In the genomic region with DNA sequence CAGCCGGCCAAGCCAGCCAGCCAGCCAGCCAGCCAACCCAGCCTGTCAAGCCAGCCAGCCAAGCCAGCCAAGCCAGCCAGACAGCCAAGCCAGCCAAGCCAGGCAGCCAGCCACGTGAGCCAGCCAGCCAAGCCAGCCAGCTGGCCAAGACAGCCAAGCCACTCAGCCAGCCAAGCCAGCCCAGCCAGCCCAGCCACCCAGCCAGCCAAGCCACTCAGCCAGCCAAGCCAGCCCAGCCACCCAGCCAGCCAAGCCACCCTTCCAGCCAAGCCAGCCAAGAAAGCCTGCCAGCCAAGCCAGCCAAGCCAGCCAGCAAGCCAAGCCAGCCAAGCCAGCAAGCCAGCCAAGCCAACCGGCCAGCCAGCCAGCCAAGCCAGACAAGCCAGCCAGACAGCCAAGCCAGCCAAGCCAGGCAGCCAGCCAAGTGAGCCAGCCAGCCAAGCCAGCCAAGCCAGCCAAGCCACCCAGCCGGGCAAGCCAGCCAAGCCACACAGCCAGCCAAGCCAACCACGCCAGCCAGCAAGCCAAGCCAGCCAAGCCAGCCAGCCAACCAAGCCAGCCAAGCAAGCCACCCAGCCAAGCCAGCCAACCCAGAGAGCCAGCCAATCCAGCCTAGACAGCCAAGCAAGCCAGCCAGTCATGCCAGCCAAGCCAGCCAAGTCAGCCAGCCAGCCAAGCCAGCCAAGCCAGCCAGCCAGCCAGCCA, we compare ENCODE assay signal across 8 cellular contexts.
A peak's percentile ranks its signal among the peaks of the same experiment; 100 is the strongest.
DNase-seq lines count a peak whose midpoint lies in the region; ATAC-seq and TF ChIP-seq lines count a peak whose summit lies in the region.
"Had no signal": no experiment of that assay in that cellular context is flagged by ENCODE, and none has a peak within 500 bp of the region (broad histone marks: within the 10 kb centered on the region; RNA-seq: fewer than 3 reads in every experiment).

No MANE protein-coding gene starts in this region.

- no peak for ATAC-seq in activated naive CD4-positive, alpha-beta T cell treated with anti-CD3 and anti-CD28 coated beads, Interleukin-2, amount 50 U/mL, for 72 hours

- no peak for TF ChIP-seq EP300 in transverse colon (IDR thresholded peaks at IDR 0.05; ENCODE audit: low read depth)

- 54 to 60% methylated on average over 3 to 5 of the region's 5 CpGs for WGBS in transverse colon (ENCODE audit: low coverage in 1 of 2), 2 donors

- H3K36me3 ChIP-seq in transverse colon: no peaks in the 10 kb centered on the region

- no peak for TF ChIP-seq CTCF in transverse colon (IDR thresholded peaks at IDR 0.05)

- in situ Hi-C loops in transverse colon (cut with MboI; ENCODE audit: low pct_ligation_motif_present in 1 of 4, low pct_unique_long_range_greater_than_20kb in 1 of 4, low sequenced_read_pairs in 3 of 4): no loop called here

- no peak for TF ChIP-seq POLR2A in transverse colon (IDR thresholded peaks at IDR 0.05)
- no peak for TF ChIP-seq POLR2A in erythroblast (IDR thresholded peaks at IDR 0.05; ENCODE audit: low read length)

- intact Hi-C loops in transverse colon (cut with DNase I; ENCODE audit: low total_unique reads): no loop called here

- DNase-seq in NAMALWA (ENCODE audit: low spot score) (peak; percentile 28), iris pigment epithelial cell (ENCODE audit: low read depth) (peak; percentile 45), transverse colon (peak; percentile 41), NCI-H187 treated with DMSO at 0.1 percent for 48 hours (lab: John Stamatoyannopoulos, UW) (no peak), erythroblast (lab: John Stamatoyannopoulos, UW) (no peak), NCI-H1092 treated with DMSO at 0.1 percent for 48 hours (lab: John Stamatoyannopoulos, UW) (no peak)
- DNase-seq in activated naive CD4-positive, alpha-beta T cell treated with anti-CD3 and anti-CD28 coated beads, Interleukin-2, amount 50 U/mL, for 72 hours (ENCODE audit: low spot score in 2 of 2): peak; percentile 29 to 83
- DNase-seq: NCI-H524 had no signal

- H3K27ac ChIP-seq in transverse colon: no peak overlapping the region

- no peak overlapping the region for H3K4me3 ChIP-seq in transverse colon

- peaks cover 3 to 15% of the 10 kb centered on the region in 2 donors for H3K9me3 ChIP-seq in transverse colon

- H3K27me3 ChIP-seq in transverse colon: no peaks in the 10 kb centered on the region

- peaks cover 0 to 4% of the 10 kb centered on the region in 2 donors for H3K36me3 Mint-ChIP-seq in activated naive CD4-positive, alpha-beta T cell treated with anti-CD3 and anti-CD28 coated beads, Interleukin-2, amount 50 U/mL, for 72 hours

- H3K4me1 ChIP-seq in transverse colon: no peaks in the 10 kb centered on the region

- H3K27ac Mint-ChIP-seq in activated naive CD4-positive, alpha-beta T cell treated with anti-CD3 and anti-CD28 coated beads, Interleukin-2, amount 50 U/mL, for 72 hours: no peak overlapping the region

- peaks cover 0 to 3% of the 10 kb centered on the region in 2 donors for H3K9me3 Mint-ChIP-seq in activated naive CD4-positive, alpha-beta T cell treated with anti-CD3 and anti-CD28 coated beads, Interleukin-2, amount 50 U/mL, for 72 hours

Comparison
In these comparisons a context has a peak if more than half of its experiments do, and no peak if none do; other contexts are left out.
1. DNase-seq: peak in NAMALWA (single experiment), activated naive CD4-positive, alpha-beta T cell treated with anti-CD3 and anti-CD28 coated beads, Interleukin-2, amount 50 U/mL, for 72 hours (2 of 2), iris pigment epithelial cell (single experiment) and transverse colon (single experiment); none in NCI-H187 treated with DMSO at 0.1 percent for 48 hours (single experiment), erythroblast (0 of 2) and NCI-H1092 treated with DMSO at 0.1 percent for 48 hours (single experiment).